ENCODE assay signal across 25 cellular contexts in genomic region chr7:148121426-148121825, GRCh38.
"Had no signal": no experiment of that assay in that cellular context is flagged by ENCODE, and none has a peak within 500 bp of the region (broad histone marks: within the 10 kb centered on the region; RNA-seq: fewer than 3 reads in every experiment).

No MANE protein-coding gene starts in this region.

- ATAC-seq: activated CD8-positive, alpha-beta T cell treated with anti-CD3 and anti-CD28 coated beads for 36 hours; activated naive CD8-positive, alpha-beta T cell treated with anti-CD3 and anti-CD28 coated beads, Interleukin-2, amount 50 U/mL, for 24 hours; activated T-cell treated with anti-CD3 and anti-CD28 coated beads, Interleukin-2, amount 50 U/mL, for 4 hours; activated T-helper 17 cell treated with anti-CD3 and anti-CD28 coated beads, Interleukin-2, amount 50 U/mL, for 72 hours; left lung; lower lobe of right lung; stimulated activated memory B cell treated with anti-CD40 and anti-IgM and Interleukin-4, amounts not matched to agents 10 μg/mL and 1 μg/mL and 100 μg/mL, for 72 hours; stimulated activated naive CD8-positive, alpha-beta T cell treated with anti-CD3 and anti-CD28 coated beads, Interleukin-15, amount 100 ng/mL, for 72 hours; WTC11 had no signal

- DNase-seq: activated CD4-positive, alpha-beta T cell treated with anti-CD3 and anti-CD28 coated beads for 1 hour; activated CD4-positive, alpha-beta T cell treated with anti-CD3 and anti-CD28 coated beads, Interleukin-2, amount 10 ng/mL, durations not matched to agents 7 days and 5 days; activated CD8-positive, alpha-beta T cell treated with anti-CD3 and anti-CD28 coated beads for 36 hours; activated naive CD8-positive, alpha-beta T cell treated with anti-CD3 and anti-CD28 coated beads, Interleukin-2, amount 50 U/mL, for 24 hours; activated T-cell treated with anti-CD3 and anti-CD28 coated beads, Interleukin-2, amount 50 U/mL, for 4 hours; dermis blood vessel endothelial cell; effector CD8-positive, alpha-beta T cell; glutamatergic neuron; kidney; left lung; lower lobe of right lung; ovary; sigmoid colon; small intestine; stimulated activated CD4-positive, alpha-beta T cell treated with anti-CD3 and anti-CD28 coated beads, Interleukin-1b, Interleukin-23, amount 100 ng/mL, for 48 hours; stimulated activated CD4-positive, alpha-beta T cell treated with anti-CD3 and anti-CD28 coated beads, Interleukin-4, amount 100 ng/mL, for 4 hours; stimulated activated CD8-positive, alpha-beta memory T cell treated with anti-CD3 and anti-CD28 coated beads, Interleukin-4, amount 100 ng/mL, for 48 hours; stimulated activated naive CD8-positive, alpha-beta T cell treated with anti-CD3 and anti-CD28 coated beads, Interleukin-15, amount 100 ng/mL, for 72 hours; substantia nigra; T-helper 2 cell had no signal

- H3K9me3 Mint-ChIP-seq: activated CD4-positive, alpha-beta T cell treated with anti-CD3 and anti-CD28 coated beads, Interleukin-2, amount 10 ng/mL, durations not matched to agents 7 days and 5 days; activated CD8-positive, alpha-beta T cell treated with anti-CD3 and anti-CD28 coated beads for 36 hours; activated naive CD4-positive, alpha-beta T cell treated with anti-CD3 and anti-CD28 coated beads, Interleukin-2, amount 50 U/mL, for 24 hours; stimulated activated naive CD8-positive, alpha-beta T cell treated with anti-CD3 and anti-CD28 coated beads, Interleukin-15, amount 100 ng/mL, for 72 hours had no signal

- H3K27me3 Mint-ChIP-seq: activated CD4-positive, alpha-beta T cell treated with anti-CD3 and anti-CD28 coated beads, Interleukin-2, amount 10 ng/mL, durations not matched to agents 7 days and 5 days; activated naive CD8-positive, alpha-beta T cell treated with anti-CD3 and anti-CD28 coated beads, Interleukin-2, amount 50 U/mL, for 24 hours; progenitor cell of endocrine pancreas; stimulated activated naive CD8-positive, alpha-beta T cell treated with anti-CD3 and anti-CD28 coated beads, Interleukin-15, amount 100 ng/mL, for 72 hours had no signal

- H3K4me1 Mint-ChIP-seq: activated CD4-positive, alpha-beta T cell treated with anti-CD3 and anti-CD28 coated beads, Interleukin-2, amount 10 ng/mL, durations not matched to agents 7 days and 5 days; activated naive CD4-positive, alpha-beta T cell treated with anti-CD3 and anti-CD28 coated beads, Interleukin-2, amount 50 U/mL, for 24 hours; activated naive CD8-positive, alpha-beta T cell treated with anti-CD3 and anti-CD28 coated beads, Interleukin-2, amount 50 U/mL, for 24 hours; activated T-helper 17 cell treated with anti-CD3 and anti-CD28 coated beads, Interleukin-2, amount 50 U/mL, for 72 hours; stimulated activated memory B cell treated with anti-CD40 and anti-IgM and Interleukin-4, amounts not matched to agents 10 μg/mL and 1 μg/mL and 100 μg/mL, for 72 hours; stimulated activated naive CD8-positive, alpha-beta T cell treated with anti-CD3 and anti-CD28 coated beads, Interleukin-15, amount 100 ng/mL, for 72 hours had no signal

- H3K36me3 Mint-ChIP-seq: activated naive CD4-positive, alpha-beta T cell treated with anti-CD3 and anti-CD28 coated beads, Interleukin-2, amount 50 U/mL, for 24 hours; stimulated activated memory B cell treated with anti-CD40 and anti-IgM and Interleukin-4, amounts not matched to agents 10 μg/mL and 1 μg/mL and 100 μg/mL, for 72 hours; WTC11 had no signal

- H3K27ac Mint-ChIP-seq: activated CD4-positive, alpha-beta T cell treated with anti-CD3 and anti-CD28 coated beads, Interleukin-2, amount 10 ng/mL, durations not matched to agents 7 days and 5 days; activated CD8-positive, alpha-beta T cell treated with anti-CD3 and anti-CD28 coated beads for 36 hours; activated naive CD4-positive, alpha-beta T cell treated with anti-CD3 and anti-CD28 coated beads, Interleukin-2, amount 50 U/mL, for 24 hours; activated naive CD8-positive, alpha-beta T cell treated with anti-CD3 and anti-CD28 coated beads, Interleukin-2, amount 50 U/mL, for 24 hours; activated T-helper 17 cell treated with anti-CD3 and anti-CD28 coated beads, Interleukin-2, amount 50 U/mL, for 72 hours; progenitor cell of endocrine pancreas; stimulated activated memory B cell treated with anti-CD40 and anti-IgM and Interleukin-4, amounts not matched to agents 10 μg/mL and 1 μg/mL and 100 μg/mL, for 72 hours; stimulated activated naive CD8-positive, alpha-beta T cell treated with anti-CD3 and anti-CD28 coated beads, Interleukin-15, amount 100 ng/mL, for 72 hours; WTC11 had no signal

- H3K4me3 Mint-ChIP-seq: activated CD4-positive, alpha-beta T cell treated with anti-CD3 and anti-CD28 coated beads, Interleukin-2, amount 10 ng/mL, durations not matched to agents 7 days and 5 days; activated CD8-positive, alpha-beta T cell treated with anti-CD3 and anti-CD28 coated beads for 36 hours; activated naive CD4-positive, alpha-beta T cell treated with anti-CD3 and anti-CD28 coated beads, Interleukin-2, amount 50 U/mL, for 24 hours; activated naive CD8-positive, alpha-beta T cell treated with anti-CD3 and anti-CD28 coated beads, Interleukin-2, amount 50 U/mL, for 24 hours; activated T-cell treated with anti-CD3 and anti-CD28 coated beads, Interleukin-2, amount 50 U/mL, for 4 hours; activated T-helper 17 cell treated with anti-CD3 and anti-CD28 coated beads, Interleukin-2, amount 50 U/mL, for 72 hours; stimulated activated memory B cell treated with anti-CD40 and anti-IgM and Interleukin-4, amounts not matched to agents 10 μg/mL and 1 μg/mL and 100 μg/mL, for 72 hours; stimulated activated naive CD8-positive, alpha-beta T cell treated with anti-CD3 and anti-CD28 coated beads, Interleukin-15, amount 100 ng/mL, for 72 hours; WTC11 had no signal
